Comparison of ENCODE assay signal across 18 cellular contexts in the genomic region with DNA sequence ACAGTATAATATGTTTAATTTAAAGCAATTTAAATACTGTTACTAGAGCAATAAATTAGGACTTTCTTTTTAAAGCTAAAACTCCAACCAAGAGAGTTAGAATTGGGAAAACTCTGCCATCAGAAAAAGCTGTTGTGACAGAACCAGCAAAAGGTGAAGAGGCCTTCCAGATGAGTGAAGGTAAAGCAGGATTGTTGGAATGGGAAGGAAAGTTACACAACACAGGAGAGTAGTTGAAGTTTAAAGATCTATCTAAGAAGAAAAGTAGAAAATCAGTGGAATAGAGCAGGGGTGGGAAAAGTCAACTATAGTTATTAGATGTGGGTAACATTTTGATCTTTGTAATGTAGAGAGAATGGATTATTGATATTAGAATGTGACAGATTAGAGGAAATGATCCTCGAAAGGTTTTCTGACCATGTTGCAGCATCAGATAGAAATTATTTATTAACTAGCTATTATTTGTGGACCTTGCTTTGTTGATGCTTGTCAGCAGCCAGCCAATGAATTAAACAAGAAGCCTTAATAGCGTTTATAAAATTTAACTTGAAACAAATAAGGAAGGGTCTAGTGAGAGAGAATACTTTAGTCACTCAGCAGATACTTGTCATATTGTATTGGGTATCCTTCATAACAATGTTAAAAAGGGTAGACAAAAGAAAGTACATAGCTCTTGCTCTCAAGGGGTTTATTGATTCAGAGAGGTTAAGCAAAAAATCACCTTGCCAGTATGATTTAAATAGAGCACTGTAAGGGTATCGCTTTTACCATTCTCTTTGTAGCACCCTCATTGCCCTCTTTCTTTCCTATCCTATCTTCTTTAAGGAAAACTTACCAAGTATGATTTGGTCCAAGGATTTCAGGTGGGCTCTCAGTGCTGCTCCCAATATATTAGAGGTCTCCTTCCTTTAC. TPM values are rescaled to one million over a fixed set of nuclear protein-coding genes. Genes with fewer than 3 reads are reported as not detected.
DNase-seq lines count a peak whose midpoint lies in the region; ATAC-seq, FAIRE-seq and TF ChIP-seq lines count a peak whose summit lies in the region.
"Had no signal": no experiment of that assay in that cellular context is flagged by ENCODE, and none has a peak within 500 bp of the region (broad histone marks: within the 10 kb centered on the region; RNA-seq: fewer than 3 reads in every experiment).

No MANE protein-coding gene starts in this region.

- peaks cover 8% of the 10 kb centered on the region for H4K20me1 ChIP-seq in neural progenitor cell (ENCODE audit: low read depth)

- H3K27me3 ChIP-seq in liver (ENCODE audit: control insufficient read depth in 4 of 4, insufficient read depth in 4 of 4, low read length in 3 of 4) (no peaks in the 10 kb centered on the region), small intestine (ENCODE audit: control insufficient read depth in 2 of 2, insufficient read depth in 2 of 2, low read length in 2 of 2) (no peaks in the 10 kb centered on the region), neural progenitor cell (no peaks in the 10 kb centered on the region), prostate gland (replicated peaks; ENCODE audit: insufficient read depth) (no peaks in the 10 kb centered on the region)

- H3K4me3 ChIP-seq in liver (ENCODE audit: low read depth in 1 of 3, low read length in 3 of 3) = no peak overlapping the region
- H3K4me3 ChIP-seq in small intestine (ENCODE audit: low read depth in 1 of 2, low read length in 2 of 2) = no peak overlapping the region
- no peak overlapping the region for H3K4me3 ChIP-seq in neural progenitor cell
- H3K4me3 ChIP-seq in prostate gland = no peak overlapping the region

- no peak for DNase-seq in activated T-cell treated with anti-CD3 and anti-CD28 coated beads, Interleukin-2, amount 50 U/mL, for 24 hours
- no peak for DNase-seq in activated T-cell treated with anti-CD3 and anti-CD28 coated beads, Interleukin-2, amount 50 U/mL, for 48 hours
- DNase-seq in T-helper 17 cell (no peak), small intestine (peak; percentile 28), neural progenitor cell (ENCODE audit: low spot score) (no peak), prostate gland (ENCODE audit: low spot score) (no peak)
- DNase-seq: Caco-2; CD8-positive, alpha-beta T cell; DND-41; GDM1; HCEC 1CT; IMR-90 had no signal

- H3K36me3 Mint-ChIP-seq in activated T-cell treated with anti-CD3 and anti-CD28 coated beads, Interleukin-2, amount 50 U/mL, for 24 hours (ENCODE audit: low read depth) = peaks cover 93% of the 10 kb centered on the region
- H3K36me3 Mint-ChIP-seq in T-helper 17 cell (ENCODE audit: low read depth) = peaks cover 13% of the 10 kb centered on the region
- peaks cover 55% of the 10 kb centered on the region for H3K36me3 Mint-ChIP-seq in neural progenitor cell

- no peaks in the 10 kb centered on the region for H3K27me3 Mint-ChIP-seq in activated T-cell treated with anti-CD3 and anti-CD28 coated beads, Interleukin-2, amount 50 U/mL, for 24 hours
- H3K27me3 Mint-ChIP-seq in T-helper 17 cell (no peaks in the 10 kb centered on the region), neural progenitor cell (ENCODE audit: insufficient read depth, low read depth) (no peaks in the 10 kb centered on the region)

- peaks cover 7% of the 10 kb centered on the region for H3K79me2 ChIP-seq in neural progenitor cell (ENCODE audit: low read depth)

- no peak overlapping the region for H3K4me3 Mint-ChIP-seq in activated T-cell treated with anti-CD3 and anti-CD28 coated beads, Interleukin-2, amount 50 U/mL, for 24 hours
- no peak overlapping the region for H3K4me3 Mint-ChIP-seq in T-helper 17 cell
- no peak overlapping the region for H3K4me3 Mint-ChIP-seq in neural progenitor cell
- H3K4me3 Mint-ChIP-seq: CD14-positive monocyte; CD8-positive, alpha-beta T cell had no signal

- TF ChIP-seq RAD21 in liver (IDR thresholded peaks at IDR 0.05) = peak in 1 of 2 donors; percentile 29

- H3K4me1 ChIP-seq in liver (ENCODE audit: control insufficient read depth in 4 of 4, insufficient read depth in 4 of 4, low read length in 3 of 4) (peaks cover 3 to 28% (median 20%) of the 10 kb centered on the region in 4 donors), small intestine (ENCODE audit: control insufficient read depth in 2 of 2, insufficient read depth in 1 of 2, low read depth in 1 of 2, low read length in 1 of 2) (no peaks in the 10 kb centered on the region), neural progenitor cell (no peaks in the 10 kb centered on the region), prostate gland (replicated peaks) (no peaks in the 10 kb centered on the region)
- H3K4me1 ChIP-seq: Caco-2 had no signal

- H3K27ac ChIP-seq in liver (ENCODE audit: low read depth in 1 of 2, low read length in 2 of 2) (peak overlapping the region; percentile 58 to 69), small intestine (ENCODE audit: low read depth in 1 of 2, low read length in 1 of 2) (no peak overlapping the region), neural progenitor cell (no peak overlapping the region), prostate gland (no peak overlapping the region)
- H3K27ac ChIP-seq: 22Rv1 had no signal

- no peaks in the 10 kb centered on the region for H3K9me3 Mint-ChIP-seq in activated T-cell treated with anti-CD3 and anti-CD28 coated beads, Interleukin-2, amount 50 U/mL, for 24 hours
- H3K9me3 Mint-ChIP-seq in neural progenitor cell = no peaks in the 10 kb centered on the region
- H3K9me3 Mint-ChIP-seq: CD14-positive monocyte; CD8-positive, alpha-beta T cell had no signal

- 42% methylated on average over 3 of the region's 3 CpGs for WGBS in liver
- WGBS in small intestine, 3 donors = 49 to 79% (median 63%) methylated on average over 3 of the region's 3 CpGs
- WGBS in prostate gland = 95% methylated on average over 3 of the region's 3 CpGs

- H3K9me3 ChIP-seq in T-helper 17 cell (ENCODE audit: control insufficient read depth, low read length, poor library complexity, severe bottlenecking) (no peaks in the 10 kb centered on the region), liver (ENCODE audit: control insufficient read depth in 4 of 4, low read length in 3 of 4) (no peaks in the 10 kb centered on the region), small intestine (ENCODE audit: control insufficient read depth, low read depth) (no peaks in the 10 kb centered on the region), neural progenitor cell (ENCODE audit: low read depth) (no peaks in the 10 kb centered on the region), prostate gland (no peaks in the 10 kb centered on the region)
- H3K9me3 ChIP-seq: Caco-2 had no signal

- no peak for FAIRE-seq in small intestine (lab: Jason Lieb, UNC)
- FAIRE-seq: GM12892, GM19239 had no signal

- H2AFZ ChIP-seq in neural progenitor cell (replicated peaks) = no peak overlapping the region

- no peak overlapping the region for H3K9ac ChIP-seq in liver (ENCODE audit: low read depth in 1 of 2, low read length in 2 of 2)
- no peak overlapping the region for H3K9ac ChIP-seq in neural progenitor cell

- no peak for TF ChIP-seq CTCF in liver (IDR thresholded peaks at IDR 0.05; ENCODE audit: low read depth, low read length, missing input control)
- TF ChIP-seq CTCF in neural progenitor cell (IDR thresholded peaks at IDR 0.05) = no peak
- no peak for TF ChIP-seq CTCF in prostate gland (IDR thresholded peaks at IDR 0.05)

- H3K27ac Mint-ChIP-seq in activated T-cell treated with anti-CD3 and anti-CD28 coated beads, Interleukin-2, amount 50 U/mL, for 24 hours = peak overlapping the region; percentile 0
- H3K27ac Mint-ChIP-seq in T-helper 17 cell (peak overlapping the region; percentile 2), neural progenitor cell (no peak overlapping the region)
- H3K27ac Mint-ChIP-seq: CD8-positive, alpha-beta T cell had no signal

- H3K4me2 ChIP-seq in neural progenitor cell = no peak overlapping the region

- TF ChIP-seq POLR2A in prostate gland (IDR thresholded peaks at IDR 0.05) = no peak

- ATAC-seq in T-helper 17 cell (no peak), GM19328 (IDR thresholded peaks at IDR 0.05; ENCODE audit: unreplicated experiment) (no peak)
- ATAC-seq: CD8-positive, alpha-beta T cell had no signal

- H3K4me1 Mint-ChIP-seq in activated T-cell treated with anti-CD3 and anti-CD28 coated beads, Interleukin-2, amount 50 U/mL, for 24 hours (ENCODE audit: low read depth) = no peaks in the 10 kb centered on the region
- H3K4me1 Mint-ChIP-seq in T-helper 17 cell (peaks cover 10% of the 10 kb centered on the region), neural progenitor cell (peaks cover 2% of the 10 kb centered on the region)

- peaks cover 5 to 47% (median 29%) of the 10 kb centered on the region in 4 donors for H3K36me3 ChIP-seq in liver (ENCODE audit: control insufficient read depth in 4 of 4, insufficient read depth in 3 of 4, low read depth in 1 of 4, low read length in 3 of 4)
- peaks cover 7 to 24% of the 10 kb centered on the region in 2 donors for H3K36me3 ChIP-seq in small intestine (ENCODE audit: control insufficient read depth in 2 of 2, insufficient read depth in 2 of 2, low read length in 2 of 2)
- peaks cover 66% of the 10 kb centered on the region for H3K36me3 ChIP-seq in neural progenitor cell
- H3K36me3 ChIP-seq in prostate gland = peaks cover 3 to 6% of the 10 kb centered on the region in 2 donors

- intact Hi-C loops in prostate gland (cut with DNase I) = no loop called here

- peaks cover 25% of the 10 kb centered on the region for H3F3A ChIP-seq in neural progenitor cell (ENCODE audit: low read depth)

TF ChIP-seq in liver, 16 proteins besides CTCF, POLR2A, EP300 and RAD21 (continues in another document):
- TF ChIP-seq ATF3 (IDR thresholded peaks at IDR 0.05) (peak; percentile 76), SP1 (IDR thresholded peaks at IDR 0.05) (peak; percentile 85), GABPA (IDR thresholded peaks at IDR 0.05 in 1 of 2, conservative IDR thresholded peaks at IDR 0.05 in 1 of 2) (no peak), EGR1 (IDR thresholded peaks at IDR 0.05; ENCODE audit: low read depth in 2 of 2) (no peak), JUND (IDR thresholded peaks at IDR 0.05) (peak in 1 of 2 donors; percentile 27)
- TF ChIP-seq, protein P1, sequence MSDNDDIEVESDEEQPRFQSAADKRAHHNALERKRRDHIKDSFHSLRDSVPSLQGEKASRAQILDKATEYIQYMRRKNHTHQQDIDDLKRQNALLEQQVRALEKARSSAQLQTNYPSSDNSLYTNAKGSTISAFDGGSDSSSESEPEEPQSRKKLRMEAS (IDR thresholded peaks at IDR 0.05) = no peak

RNA-seq across cellular contexts. Expression of gene DYSF, which starts 24.6 kb away (rescaled TPM):
- total RNA-seq in T-helper 17 cell (1 to 10 TPM in 1 of 2 donors, under 1 TPM in 1; 0.34 to 2.8 TPM), liver (10 to 100 TPM; 15.1 to 20.8 TPM), neural progenitor cell (ENCODE audit: low replicate concordance) (0.39 and 1.1 TPM in 2 replicates), prostate gland (1 to 10 TPM; 5.9 to 9.4 TPM)
- polyA plus RNA-seq in liver (10 to 100 TPM in 1 of 2 donors, 1 to 10 TPM in 1; 8.5 to 12.0 TPM), small intestine (1 to 10 TPM in 2 of 3 donors, under 1 TPM in 1; 0.67 to 5.0 (median 1.9) TPM)

Comparison
In these comparisons a context has a peak if more than half of its experiments do, and no peak if none do; other contexts are left out.
1. H3K27ac ChIP-seq: peak in liver (2 of 2); none in small intestine (0 of 2), neural progenitor cell (single experiment) and prostate gland (0 of 2).